Comparison of ENCODE assay signal across 8 cellular contexts in the genomic region with DNA sequence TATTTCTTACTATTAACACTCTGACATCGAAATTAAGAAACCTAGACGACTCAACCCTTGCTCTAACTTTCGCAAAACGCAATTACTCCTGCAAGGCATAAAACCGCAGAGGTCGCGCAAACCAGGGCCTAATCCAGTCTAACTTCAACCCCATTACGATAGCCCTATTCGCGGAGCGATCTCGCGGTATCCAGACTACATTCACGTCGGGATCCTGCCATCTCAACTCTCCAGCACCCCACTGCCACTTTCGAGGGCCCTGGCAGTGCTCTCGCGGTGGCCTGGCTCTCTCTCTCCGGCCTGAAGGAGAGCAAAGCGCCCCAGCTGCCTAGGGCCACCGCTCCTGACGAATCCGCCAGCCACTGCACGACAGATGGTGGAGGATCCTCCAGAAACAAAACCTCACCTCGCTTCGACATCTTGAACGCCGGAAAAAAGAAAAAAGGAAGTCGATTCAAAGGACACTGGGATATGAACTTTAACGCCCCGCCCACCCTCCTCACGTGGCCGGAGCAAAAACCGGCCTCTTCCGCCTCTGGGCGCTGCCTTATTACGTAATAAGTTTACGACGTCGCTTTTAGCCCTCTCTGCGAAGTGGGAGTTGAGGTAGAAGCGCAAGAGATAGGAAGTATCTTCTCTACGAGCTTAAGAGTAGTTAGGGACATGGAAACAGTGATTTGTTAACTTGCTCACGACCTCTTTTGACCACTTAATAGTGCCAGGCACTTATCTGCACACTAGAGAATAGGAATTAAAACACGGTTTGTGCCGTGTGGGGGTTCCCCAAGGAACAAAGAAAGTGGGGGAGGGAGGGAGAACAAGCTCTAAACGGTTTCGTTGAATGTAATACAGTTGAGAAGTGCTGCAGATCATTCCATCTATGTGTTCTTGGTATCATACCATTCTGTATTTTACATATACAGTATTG. TPM values are rescaled to one million over a fixed set of nuclear protein-coding genes. Genes with fewer than 3 reads are reported as not detected.
DNase-seq lines count a peak whose midpoint lies in the region; ATAC-seq and TF ChIP-seq lines count a peak whose summit lies in the region.

RPL23 (minus strand) TSS at position 430 of the 928 bp plus-strand sequence; CDS start at position 419, 11 bp downstream.

- 0% methylated on average over 48 of the region's 48 CpGs for WGBS in adrenal gland, 4 donors
- 0 to 1% (median 0%) methylated on average over 46 to 48 of the region's 48 CpGs for WGBS in heart left ventricle, 4 donors
- 0 to 1% methylated on average over 39 to 48 of the region's 48 CpGs for WGBS in upper lobe of left lung, 2 donors

- H3K27me3 ChIP-seq in adrenal gland: no peaks in the 10 kb centered on the region
- H3K27me3 ChIP-seq in heart left ventricle: no peaks in the 10 kb centered on the region
- no peaks in the 10 kb centered on the region for H3K27me3 ChIP-seq in upper lobe of left lung

- H3K9me3 ChIP-seq in adrenal gland (replicated peaks in 1 of 3): no peaks in the 10 kb centered on the region
- H3K9me3 ChIP-seq in heart left ventricle: no peaks in the 10 kb centered on the region
- no peaks in the 10 kb centered on the region for H3K9me3 ChIP-seq in upper lobe of left lung

- intact Hi-C loops in T-helper 1 cell treated with Interleukin-12 subunit alpha and Interleukin-12 subunit beta and Interleukin-4 antibody, amounts not matched to agents 30 ng/mL and 1 ng/mL, for 36 hours (cut with micrococcal nuclease): loop anchor here (1.0 to 5.0 kb wide), 10 partner anchors 16 to 347 kb away; partner anchors contain the start of genes CWC25, FBXO47, PSMB3 and RPL19
- intact Hi-C loops in adrenal gland (cut with DNase I): no loop called here
- intact Hi-C loops in heart left ventricle (cut with DNase I): loop anchor here in 5 of 10 donors (1.0 to 5.0 kb wide), 5 partner anchors 16 to 101 kb away; partner anchors contain the start of genes CWC25 (in 5 of the 5) and PSMB3 (in 1 of the 5)
- intact Hi-C loops in posterior vena cava (cut with DNase I): no loop called here

- peak in 2 of 4 donors; percentile 5 to 42 for TF ChIP-seq EP300 in upper lobe of left lung (IDR thresholded peaks at IDR 0.05)

- H3K27ac ChIP-seq in adrenal gland: peak within 1 kb of the TSS; percentile 75 to 98 (median 89)
- H3K27ac ChIP-seq in heart left ventricle: peak within 1 kb of the TSS; percentile 82 to 97 (median 93)
- peak within 1 kb of the TSS; percentile 92 to 95 (median 94) for H3K27ac ChIP-seq in upper lobe of left lung

- TF ChIP-seq POLR2A in adrenal gland (IDR thresholded peaks at IDR 0.05) (peak; percentile 83 to 91), heart left ventricle (IDR thresholded peaks at IDR 0.05) (peak in 1 of 2 donors; percentile 84), upper lobe of left lung (IDR thresholded peaks at IDR 0.05) (peak in 2 of 4 donors; percentile 83 to 94)

- peaks cover 0 to 36% of the 10 kb centered on the region in 2 donors for H3K36me3 ChIP-seq in adrenal gland (replicated peaks in 1 of 2)
- peaks cover 0 to 45% (median 42%) of the 10 kb centered on the region in 9 donors for H3K36me3 ChIP-seq in heart left ventricle
- H3K36me3 ChIP-seq in upper lobe of left lung: peaks cover 23 to 44% (median 38%) of the 10 kb centered on the region in 4 donors

- peak; percentile 98 for DNase-seq in NCI-H1694 (lab: John Stamatoyannopoulos, UW)
- DNase-seq in adrenal gland: peak; percentile 94 to 98 (median 96)
- peak; percentile 93 to 97 (median 96) for DNase-seq in heart left ventricle
- peak; percentile 98 for DNase-seq in posterior vena cava (ENCODE audit: low spot score)
- peak; percentile 88 to 94 for DNase-seq in upper lobe of left lung

- ATAC-seq in HG02840 (IDR thresholded peaks at IDR 0.05; ENCODE audit: low FRiP score, unreplicated experiment) (peak; percentile 91), heart left ventricle (peak; percentile 96 to 98 (median 97)), upper lobe of left lung (ENCODE audit: low FRiP score in 2 of 2) (peak; percentile 95 to 98)

- H3K4me3 ChIP-seq in GM12875 (ENCODE audit: low read depth, low read length) (peak within 1 kb of the TSS; percentile 64), adrenal gland (peak within 1 kb of the TSS; percentile 50 to 88 (median 69)), heart left ventricle (peak within 1 kb of the TSS; percentile 48 to 82 (median 70)), upper lobe of left lung (peak within 1 kb of the TSS; percentile 44 to 72 (median 67))

- H3K4me1 ChIP-seq in adrenal gland (replicated peaks in 1 of 2) (peaks cover 24 to 32% of the 10 kb centered on the region in 2 donors), heart left ventricle (peaks cover 9 to 33% (median 26%) of the 10 kb centered on the region in 12 donors), upper lobe of left lung (peaks cover 23 to 31% (median 29%) of the 10 kb centered on the region in 4 donors)

- TF ChIP-seq CTCF in GM12875 (IDR thresholded peaks at IDR 0.05; ENCODE audit: borderline replicate concordance, insufficient read depth, low read depth, low read length): no peak
- TF ChIP-seq CTCF in adrenal gland (IDR thresholded peaks at IDR 0.05): no peak
- TF ChIP-seq CTCF in heart left ventricle (IDR thresholded peaks at IDR 0.05): no peak
- no peak for TF ChIP-seq CTCF in upper lobe of left lung (IDR thresholded peaks at IDR 0.05)

RNA-seq across cellular contexts. Expression of gene RPL23, which starts in this region (rescaled TPM):
- total RNA-seq in T-helper 1 cell treated with Interleukin-12 subunit alpha and Interleukin-12 subunit beta and Interleukin-4 antibody, amounts not matched to agents 30 ng/mL and 1 ng/mL, for 36 hours: 1,229 and 1,273 TPM in 2 replicates
- total RNA-seq in adrenal gland (1,000 to 10,000 TPM in 6 of 8 donors, 100 to 1,000 TPM in 2; 927 to 1,685 (median 1,368) TPM), heart left ventricle (1,000 to 10,000 TPM in 1 of 9 donors, 100 to 1,000 TPM in 8; 698 to 1,018 (median 826) TPM), posterior vena cava (1,000 to 10,000 TPM; 1,179 to 1,230 TPM), upper lobe of left lung (1,000 to 10,000 TPM in 4 of 6 donors, 100 to 1,000 TPM in 2; 542 to 1,288 (median 1,062) TPM)
- polyA plus RNA-seq in adrenal gland (1,000 to 10,000 TPM; 2,027 to 3,246 (median 2,815) TPM), heart left ventricle (1,000 to 10,000 TPM; 1,964 to 2,300 TPM)

Comparison
In these comparisons a context has a peak if more than half of its experiments do, and no peak if none do; other contexts are left out.
1. Peak in every context shown above with its lines: DNase-seq, ATAC-seq, H3K4me3 ChIP-seq and H3K27ac ChIP-seq.